20 cellular contexts compared by ENCODE assay signal in genomic region chr1:51217101-51217500, GRCh38. TPM values are rescaled to one million over a fixed set of nuclear protein-coding genes. Genes with fewer than 3 reads are reported as not detected.
DNase-seq lines count a peak whose midpoint lies in the region; ATAC-seq, FAIRE-seq and TF ChIP-seq lines count a peak whose summit lies in the region.
"Had no signal": no experiment of that assay in that cellular context is flagged by ENCODE, and none has a peak within 500 bp of the region (broad histone marks: within the 10 kb centered on the region; RNA-seq: fewer than 3 reads in every experiment).

No MANE protein-coding gene starts in this region.

- CTCF ChIA-PET in HEK293 (lab: Yijun Ruan, JAX) (interaction anchor here (0.5 to 1.5 kb wide), 4 partner anchors 23 to 287 kb away, joined by 3 to 7 read pairs (median 3); no protein-coding TSS in a partner anchor), HepG2 (lab: Yijun Ruan, JAX; ENCODE audit: low intra/inter-chr PET ratio, low total read pairs) (no interaction called here)

- H3K4me1 Mint-ChIP-seq in activated T-cell treated with anti-CD3 and anti-CD28 coated beads, Interleukin-2, amount 50 U/mL, for 72 hours (ENCODE audit: low read depth) = peaks cover 37% of the 10 kb centered on the region
- H3K4me1 Mint-ChIP-seq: GM23338 had no signal

- no peak overlapping the region for H4K91ac ChIP-seq in trophoblast cell (ENCODE audit: low read depth, low read length)

- no peak overlapping the region for H3K14ac ChIP-seq in trophoblast cell (ENCODE audit: low read length)

- H3K9ac ChIP-seq in HepG2 (ENCODE audit: insufficient read depth, low read depth, low read length) (no peak overlapping the region), trophoblast cell (ENCODE audit: low read length) (no peak overlapping the region)
- H3K9ac ChIP-seq: BLaER1 had no signal

- no peaks in the 10 kb centered on the region for H3K9me3 ChIP-seq in HEK293 (ENCODE audit: control insufficient read depth, insufficient read depth, low read depth, low read length)
- H3K9me3 ChIP-seq in body of pancreas = no peaks in the 10 kb centered on the region
- H3K9me3 ChIP-seq in HepG2 (ENCODE audit: low read length) = no peaks in the 10 kb centered on the region
- H3K9me3 ChIP-seq in trophoblast cell (ENCODE audit: insufficient read depth, low read depth, low read length) = no peaks in the 10 kb centered on the region
- H3K9me3 ChIP-seq: BLaER1 had no signal

- H4K12ac ChIP-seq in trophoblast cell (ENCODE audit: low read depth, low read length) = no peak overlapping the region

- H3K27me3 ChIP-seq in body of pancreas = no peaks in the 10 kb centered on the region
- no peaks in the 10 kb centered on the region; a peak in 1 of 5 replicates for H3K27me3 ChIP-seq in HepG2 (ENCODE audit: control insufficient read depth in 1 of 2, insufficient read depth in 2 of 2, low read length in 2 of 2)
- no peaks in the 10 kb centered on the region for H3K27me3 ChIP-seq in trophoblast cell (ENCODE audit: insufficient read depth, low read length)
- H3K27me3 ChIP-seq: BLaER1 had no signal

- H3K36me3 Mint-ChIP-seq in activated T-cell treated with anti-CD3 and anti-CD28 coated beads, Interleukin-2, amount 50 U/mL, for 72 hours (ENCODE audit: insufficient read depth in 2 of 2) = peaks cover 0 to 2% of the 10 kb centered on the region in 2 donors
- H3K36me3 Mint-ChIP-seq: CD14-positive monocyte; CD4-positive, alpha-beta memory T cell had no signal

- intact Hi-C loops in body of pancreas (cut with DNase I) (no loop called here), HepG2 (cut with micrococcal nuclease; ENCODE audit: unreplicated experiment) (no loop called here)

- H3K27ac Mint-ChIP-seq in activated T-cell treated with anti-CD3 and anti-CD28 coated beads, Interleukin-2, amount 50 U/mL, for 72 hours = no peak overlapping the region
- H3K27ac Mint-ChIP-seq: CD14-positive monocyte; CD4-positive, alpha-beta memory T cell; GM23338; HFFc6 had no signal

- H3K4me3 ChIP-seq in HEK293 (ENCODE audit: low read depth, low read length) (no peak overlapping the region), body of pancreas (no peak overlapping the region), HepG2 (replicated peaks in 1 of 3; ENCODE audit: insufficient read depth in 1 of 3, low read depth in 2 of 3, low read length in 3 of 3) (no peak overlapping the region), trophoblast cell (ENCODE audit: low read depth, low read length) (no peak overlapping the region)
- H3K4me3 ChIP-seq: BLaER1, GM12878, GM23338 had no signal

- no peak overlapping the region for H3K4me3 Mint-ChIP-seq in activated T-cell treated with anti-CD3 and anti-CD28 coated beads, Interleukin-2, amount 50 U/mL, for 72 hours
- H3K4me3 Mint-ChIP-seq: CD14-positive monocyte; CD4-positive, alpha-beta memory T cell; GM23338; HFFc6 had no signal

- no peak for TF ChIP-seq POLR2A in body of pancreas (IDR thresholded peaks at IDR 0.05)
- TF ChIP-seq POLR2A in HepG2 (IDR thresholded peaks at IDR 0.05; ENCODE audit: insufficient read depth in 1 of 2, low read depth in 2 of 2, low read length in 2 of 2) = no peak

- in situ Hi-C loops in HepG2 (cut with HindIII; ENCODE audit: extremely low pct_ligation_motif_present, low pct_unique_long_range_greater_than_20kb) = no loop called here

- TF ChIP-seq RAD21 in HepG2 (CRISPR knock-in tag; IDR thresholded peaks at IDR 0.05) = no peak

- H3K9me3 Mint-ChIP-seq in activated T-cell treated with anti-CD3 and anti-CD28 coated beads, Interleukin-2, amount 50 U/mL, for 72 hours = no peaks in the 10 kb centered on the region
- H3K9me3 Mint-ChIP-seq: CD4-positive, alpha-beta memory T cell; GM23338 had no signal

- BruUV-seq in HepG2 (replicated peaks; lab: Mats Ljungman, UMichigan) = no TSS peak

- no peak overlapping the region for H3K4ac ChIP-seq in trophoblast cell (ENCODE audit: low read depth, low read length)

- no peaks in the 10 kb centered on the region for H3K36me3 ChIP-seq in HEK293 (ENCODE audit: control insufficient read depth in 2 of 2, insufficient read depth in 1 of 2, low read length in 2 of 2)
- H3K36me3 ChIP-seq in body of pancreas (replicated peaks in 1 of 2; ENCODE audit: insufficient read depth in 1 of 2, low read depth in 2 of 2) = no peaks in the 10 kb centered on the region
- H3K36me3 ChIP-seq in HepG2 (replicated peaks in 1 of 2; ENCODE audit: control insufficient read depth in 1 of 2, insufficient read depth in 2 of 2, low read length in 2 of 2) = no peaks in the 10 kb centered on the region
- no peaks in the 10 kb centered on the region for H3K36me3 ChIP-seq in trophoblast cell (ENCODE audit: control insufficient read depth in 1 of 2, insufficient read depth in 2 of 2, low read length in 2 of 2)
- H3K36me3 ChIP-seq: BLaER1 had no signal

- ATAC-seq in body of pancreas (peak; percentile 89), HepG2 (peak; percentile 63; the same call in 2 of the 3 replicates), GM18498 (IDR thresholded peaks at IDR 0.05; ENCODE audit: unreplicated experiment) (no peak)
- ATAC-seq in activated T-cell treated with anti-CD3 and anti-CD28 coated beads, Interleukin-2, amount 50 U/mL, for 72 hours (replicated peaks in 1 of 2) = no peak
- ATAC-seq: GM12878, GM23338 had no signal

- no peak overlapping the region for H2AK5ac ChIP-seq in trophoblast cell (ENCODE audit: low read length)

- POLR2A ChIA-PET in HEK293 (lab: Yijun Ruan, JAX) (no interaction called here), HepG2 (lab: Yijun Ruan, JAX) (interaction anchor here (2.0 kb wide), 1 partner anchor 19 kb away, joined by 7 read pairs; the partner anchor contains the start of gene RNF11)

- H3K4me2 ChIP-seq in HepG2 (ENCODE audit: low read depth, low read length) (no peak overlapping the region), trophoblast cell (ENCODE audit: low read length) (no peak overlapping the region)
- H3K4me2 ChIP-seq: BLaER1, GM23338 had no signal

- H2BK120ac ChIP-seq in trophoblast cell (ENCODE audit: insufficient read depth, low read length, poor library complexity) = no peak overlapping the region

- no peaks in the 10 kb centered on the region for H4K20me1 ChIP-seq in HepG2 (ENCODE audit: insufficient read depth, low read length)
- H4K20me1 ChIP-seq: BLaER1 had no signal

- H2AFZ ChIP-seq in HepG2 (ENCODE audit: low read length) = no peak overlapping the region
- H2AFZ ChIP-seq in trophoblast cell (ENCODE audit: insufficient read depth, low read length, poor library complexity) = no peak overlapping the region
- H2AFZ ChIP-seq: GM23338 had no signal

- peaks cover 2% of the 10 kb centered on the region for H3K79me1 ChIP-seq in trophoblast cell (ENCODE audit: low read length)

- no peak overlapping the region for H2BK5ac ChIP-seq in trophoblast cell (ENCODE audit: low read depth, low read length, poor library complexity)

- H4K8ac ChIP-seq in trophoblast cell (ENCODE audit: low read depth, low read length) = no peak overlapping the region

- H3K79me2 ChIP-seq in HepG2 (ENCODE audit: insufficient read depth, low read length) = no peaks in the 10 kb centered on the region
- H3K79me2 ChIP-seq in trophoblast cell (ENCODE audit: control insufficient read depth, insufficient read depth, low read length, poor library complexity) = no peaks in the 10 kb centered on the region

- no peak for TF ChIP-seq EP300 in HepG2 (IDR thresholded peaks at IDR 0.05; ENCODE audit: low read depth in 2 of 2, low read length in 2 of 2)
- TF ChIP-seq EP300 in HepG2 (CRISPR knock-in tag; IDR thresholded peaks at IDR 0.05; ENCODE audit: borderline replicate concordance) = no peak

- H3K18ac ChIP-seq in trophoblast cell (ENCODE audit: low read length) = no peak overlapping the region

- 77 to 78% methylated on average over 2 of the region's 2 CpGs for WGBS in body of pancreas, 2 donors
- WGBS in HepG2 (ENCODE audit: low lambda C conversion rate) = 21% methylated on average over 2 of the region's 2 CpGs
- no CpG with 5 or more reads among the region's 2 CpGs for WGBS in trophoblast cell (ENCODE audit: extremely low coverage, insufficient coverage, insufficient read length)

- no peaks in the 10 kb centered on the region for H3K27me3 Mint-ChIP-seq in activated T-cell treated with anti-CD3 and anti-CD28 coated beads, Interleukin-2, amount 50 U/mL, for 72 hours (ENCODE audit: low read depth)
- H3K27me3 Mint-ChIP-seq: CD4-positive, alpha-beta memory T cell had no signal

- no peak for TF ChIP-seq CTCF in HEK293 (tag by site-specific recombination; IDR thresholded peaks at IDR 0.05)
- no peak for TF ChIP-seq CTCF in body of pancreas (IDR thresholded peaks at IDR 0.05)
- TF ChIP-seq CTCF in HepG2 (CRISPR knock-in tag; IDR thresholded peaks at IDR 0.05) = no peak

- peak; percentile 27 to 61 (median 53) for DNase-seq in body of pancreas
- peak; percentile 35 for DNase-seq in HepG2 (ENCODE audit: low spot score)
- DNase-seq in trophoblast cell = peak; percentile 80 to 81
- no peak for DNase-seq in activated T-cell treated with anti-CD3 and anti-CD28 coated beads, Interleukin-2, amount 50 U/mL, for 72 hours
- DNase-seq in NCI-H1417 treated with DMSO at 0.1 percent for 48 hours (lab: John Stamatoyannopoulos, UW) = no peak
- DNase-seq: 8988T; CD4-positive, alpha-beta memory T cell; DMS153; DND-41; EL; HCEC 1CT; HFFc6 had no signal

- H2BK12ac ChIP-seq in trophoblast cell (ENCODE audit: low read length) = no peak overlapping the region

- no peak overlapping the region for H3K23ac ChIP-seq in trophoblast cell (ENCODE audit: low read length)

- H3K27ac ChIP-seq in HEK293 (ENCODE audit: extremely low read depth, low read depth, low read length) (no peak overlapping the region), body of pancreas (peak overlapping the region in 2 of 4 donors; percentile 13 to 75), HepG2 (ENCODE audit: extremely low read length, insufficient read depth, low read length) (no peak overlapping the region), trophoblast cell (ENCODE audit: low read depth, low read length) (no peak overlapping the region)
- H3K27ac ChIP-seq: BLaER1 had no signal

- no peak for FAIRE-seq in HepG2 (lab: Jason Lieb, UNC)
- FAIRE-seq: GM12878, GM19239, H54 had no signal

- H3K4me1 ChIP-seq in HEK293 (ENCODE audit: control insufficient read depth, insufficient read depth, low read length) (no peaks in the 10 kb centered on the region), body of pancreas (peaks cover 18% of the 10 kb centered on the region), HepG2 (ENCODE audit: insufficient read depth, low read length) (peaks cover 31% of the 10 kb centered on the region), trophoblast cell (ENCODE audit: control insufficient read depth in 1 of 2, insufficient read depth in 2 of 2, low read length in 2 of 2) (no peaks in the 10 kb centered on the region)

RNA-seq across cellular contexts. Expression of gene RNF11, which starts 19.0 kb away (rescaled TPM):
- total RNA-seq in body of pancreas (10 to 100 TPM; 33.2 to 34.9 TPM), HepG2 (2016; rRNA removed; fragmentation: Illumina TruSeq; extraction: Trizol) (41.2 and 49.0 TPM in 2 replicates)
- total RNA-seq in HepG2 (2016; cell fraction: cytosol; rRNA removed; fragmentation: Illumina TruSeq; extraction: Trizol; ENCODE audit: low read depth) = 40.4 and 41.7 TPM in 2 replicates
- 44.1 and 44.9 TPM in 2 replicates for total RNA-seq in HepG2 (2016; cell fraction: insoluble cytoplasmic fraction; rRNA removed; fragmentation: Illumina TruSeq; extraction: Trizol)
- total RNA-seq in HepG2 (2016; cell fraction: membrane; rRNA removed; fragmentation: Illumina TruSeq; extraction: Trizol) = 108 and 109 TPM in 2 replicates
- 14.6 and 15.0 TPM in 2 replicates for total RNA-seq in HepG2 (2016; cell fraction: nucleus; rRNA removed; fragmentation: Illumina TruSeq; extraction: Trizol)
- polyA plus RNA-seq in HepG2 (2011; rRNA removed) = 41.1 and 48.8 TPM in 2 replicates
- polyA plus RNA-seq in HepG2 (2011; cell fraction: cytosol; rRNA removed) = 22.4 and 47.6 TPM in 2 replicates
- polyA plus RNA-seq in HepG2 (2011; cell fraction: nucleus; rRNA removed) = 9.7 and 20.8 TPM in 2 replicates
- 50.9 and 62.3 TPM in 2 replicates for polyA plus RNA-seq in HepG2 (2012)
- polyA plus RNA-seq in HepG2 (2016; cell fraction: cytosol; fragmentation: Illumina TruSeq; extraction: Trizol; ENCODE audit: low read depth) = 51.9 and 57.1 TPM in 2 replicates
- polyA plus RNA-seq in HepG2 (2016; cell fraction: insoluble cytoplasmic fraction; fragmentation: Illumina TruSeq; extraction: Trizol; ENCODE audit: low read depth) = 45.2 and 55.5 TPM in 2 replicates
- polyA plus RNA-seq in HepG2 (2016; cell fraction: membrane; fragmentation: Illumina TruSeq; extraction: Trizol; ENCODE audit: low read depth) = 101 and 102 TPM in 2 replicates
- polyA plus RNA-seq in HepG2 (2016; cell fraction: nucleus; fragmentation: Illumina TruSeq; extraction: Trizol; ENCODE audit: insufficient read depth, low read depth) = 23.0 and 30.8 TPM in 2 replicates
- polyA minus RNA-seq in HepG2 (2011; rRNA and poly(A)+ RNA removed; ENCODE audit: low replicate concordance) = 56.8 and 62.3 TPM in 2 replicates
- 36.2 and 53.5 TPM in 2 replicates for polyA minus RNA-seq in HepG2 (2011; cell fraction: cytosol; rRNA and poly(A)+ RNA removed)
- polyA minus RNA-seq in HepG2 (2011; cell fraction: nucleus; rRNA and poly(A)+ RNA removed) = 20.1 and 41.4 TPM in 2 replicates
- 142 and 155 TPM in 2 replicates for polyA plus RNA-seq in trophoblast cell (2013)
- total RNA-seq in activated T-cell treated with anti-CD3 and anti-CD28 coated beads, Interleukin-2, amount 50 U/mL, for 72 hours = 10 to 100 TPM; 23.7 to 28.0 TPM

Comparison
In these comparisons a context has a peak if more than half of its experiments do, and no peak if none do; other contexts are left out.
1. ATAC-seq: peak in body of pancreas (single experiment) and HepG2 (single experiment); none in GM18498 (single experiment) and activated T-cell treated with anti-CD3 and anti-CD28 coated beads, Interleukin-2, amount 50 U/mL, for 72 hours (0 of 2).
2. DNase-seq: peak in body of pancreas (4 of 4), HepG2 (single experiment) and trophoblast cell (2 of 2); none in activated T-cell treated with anti-CD3 and anti-CD28 coated beads, Interleukin-2, amount 50 U/mL, for 72 hours (0 of 2) and NCI-H1417 treated with DMSO at 0.1 percent for 48 hours (single experiment).
3. Of the 63 proteins assayed by ChIP-seq in both HepG2 and HEK293: peak only in HepG2: ZNF362; only in HEK293: ATF2; in both: none; in neither: 61.